In genomic region chr21:44067011-44067839, GRCh38 we compare ENCODE assay signal across 13 cellular contexts. TPM values are rescaled to one million over a fixed set of nuclear protein-coding genes. Genes with fewer than 3 reads are reported as not detected.
DNase-seq lines count a peak whose midpoint lies in the region; ATAC-seq and TF ChIP-seq lines count a peak whose summit lies in the region.
"Had no signal": no experiment of that assay in that cellular context is flagged by ENCODE, and none has a peak within 500 bp of the region (broad histone marks: within the 10 kb centered on the region; RNA-seq: fewer than 3 reads in every experiment).

No MANE protein-coding gene starts in this region.

- no peaks in the 10 kb centered on the region for H3K4me1 ChIP-seq in osteoblast (ENCODE audit: insufficient read depth, low read length)
- H3K4me1 ChIP-seq: body of pancreas, esophagus muscularis mucosa had no signal

- H3K27ac ChIP-seq in osteoblast (ENCODE audit: low read depth, low read length): no peak overlapping the region
- H3K27ac ChIP-seq: body of pancreas, esophagus muscularis mucosa, HL-60 had no signal

- H3K4me2 ChIP-seq in osteoblast (ENCODE audit: insufficient read depth, low read length): no peak overlapping the region

- H3K36me3 ChIP-seq in osteoblast (ENCODE audit: insufficient read depth, low read length): peaks cover 29% of the 10 kb centered on the region

- DNase-seq in T-helper 2 cell treated with Interferon-gamma antibody and Interleukin-4, amounts not matched to agents 5 μg/mL and 100 μg/mL, for 36 hours (ENCODE audit: low spot score): no peak
- DNase-seq in T-helper 2 cell: no peak
- DNase-seq in fibroblast of mammary gland (ENCODE audit: low read depth): peak; percentile 29
- DNase-seq in osteoblast (ENCODE audit: insufficient read length, low spot score, missing footprints): no peak
- DNase-seq: body of pancreas, NCI-H510A treated with DMSO at 0.1 percent for 48 hours had no signal

- H3K36me3 Mint-ChIP-seq in T-helper 2 cell treated with Interferon-gamma antibody and Interleukin-4, amounts not matched to agents 5 μg/mL and 100 μg/mL, for 36 hours (ENCODE audit: low read depth): peaks cover 54% of the 10 kb centered on the region

- no peaks in the 10 kb centered on the region for H3K9me3 Mint-ChIP-seq in T-helper 2 cell treated with Interferon-gamma antibody and Interleukin-4, amounts not matched to agents 5 μg/mL and 100 μg/mL, for 36 hours
- H3K9me3 Mint-ChIP-seq: neural crest cell had no signal

- no peak overlapping the region for H3K4me3 Mint-ChIP-seq in T-helper 2 cell treated with Interferon-gamma antibody and Interleukin-4, amounts not matched to agents 5 μg/mL and 100 μg/mL, for 36 hours
- H3K4me3 Mint-ChIP-seq: neural crest cell had no signal

- H2AFZ ChIP-seq in osteoblast (ENCODE audit: low read length): no peak overlapping the region

- H3K79me2 ChIP-seq in osteoblast (ENCODE audit: insufficient read depth, low read length): peaks cover 67% of the 10 kb centered on the region

- H3K9me3 ChIP-seq in osteoblast (ENCODE audit: low read depth, low read length): no peaks in the 10 kb centered on the region
- H3K9me3 ChIP-seq: body of pancreas, esophagus muscularis mucosa had no signal

- peaks cover 10% of the 10 kb centered on the region for H4K20me1 ChIP-seq in osteoblast (ENCODE audit: insufficient read depth, low read length)

- TF ChIP-seq CTCF in WI38 (IDR thresholded peaks at IDR 0.05; ENCODE audit: low read depth, low read length) (0 out of 2 replicates have a peak, but pooled peaks have one; percentile 4), fibroblast of mammary gland (conservative IDR thresholded peaks at IDR 0.05; ENCODE audit: control insufficient read depth, insufficient read depth, low read depth, low read length) (peak; percentile 19), osteoblast (IDR thresholded peaks at IDR 0.05; ENCODE audit: extremely low read depth, low read depth, low read length) (peak; percentile 8)

- no peak for ATAC-seq in GM21723 (IDR thresholded peaks at IDR 0.05; ENCODE audit: unreplicated experiment)
- no peak for ATAC-seq in HG02840 (IDR thresholded peaks at IDR 0.05; ENCODE audit: low FRiP score, unreplicated experiment)
- ATAC-seq in HG02884 (IDR thresholded peaks at IDR 0.05; ENCODE audit: unreplicated experiment): no peak
- ATAC-seq: body of pancreas had no signal

- H3K4me1 Mint-ChIP-seq in T-helper 2 cell treated with Interferon-gamma antibody and Interleukin-4, amounts not matched to agents 5 μg/mL and 100 μg/mL, for 36 hours (ENCODE audit: low read depth): peaks cover 25% of the 10 kb centered on the region

- H3K4me3 ChIP-seq in WI38 (ENCODE audit: low read depth, low read length) (no peak overlapping the region), fibroblast of mammary gland (ENCODE audit: control insufficient read depth, low read depth, low read length) (no peak overlapping the region), osteoblast (ENCODE audit: insufficient read depth, low read length) (no peak overlapping the region)
- H3K4me3 ChIP-seq: body of pancreas, esophagus muscularis mucosa had no signal

- no peaks in the 10 kb centered on the region for H3K27me3 Mint-ChIP-seq in T-helper 2 cell treated with Interferon-gamma antibody and Interleukin-4, amounts not matched to agents 5 μg/mL and 100 μg/mL, for 36 hours (ENCODE audit: low read depth)

- no peaks in the 10 kb centered on the region for H3K27me3 ChIP-seq in osteoblast (ENCODE audit: insufficient read depth, low read length)
- H3K27me3 ChIP-seq: body of pancreas, esophagus muscularis mucosa had no signal

- H3K27ac Mint-ChIP-seq in T-helper 2 cell treated with Interferon-gamma antibody and Interleukin-4, amounts not matched to agents 5 μg/mL and 100 μg/mL, for 36 hours: peak overlapping the region; percentile 38

RNA-seq across cellular contexts. Expression of gene PWP2, which starts 40.0 kb away (rescaled TPM):
- 2.2 and 2.7 TPM in 2 replicates for total RNA-seq in osteoblast

RNA-seq across cellular contexts. Expression of gene TRAPPC10, which starts 55.1 kb away (rescaled TPM):
- 33.0 and 36.2 TPM in 2 replicates for total RNA-seq in osteoblast
